ENCODE assay signal across 1 cellular context in the genomic region with DNA sequence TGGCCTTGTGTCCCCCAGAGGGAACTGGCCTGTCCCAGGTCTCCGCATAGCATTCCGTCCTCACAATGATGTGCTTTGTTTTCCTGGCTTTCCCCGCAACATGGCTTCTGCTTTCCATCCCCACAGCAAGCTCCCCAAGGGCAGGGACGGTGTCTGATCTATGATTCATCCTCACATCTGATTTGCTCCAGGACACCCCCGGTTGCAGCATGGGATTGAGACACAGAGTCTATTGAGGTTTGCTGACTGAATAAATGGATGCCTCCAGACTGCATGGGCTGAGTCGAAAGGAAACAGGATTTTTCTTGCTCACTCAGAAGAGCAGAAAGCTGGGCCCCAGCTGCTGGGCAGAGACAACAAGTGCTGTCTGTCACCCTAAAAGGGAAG.
TF ChIP-seq lines count a peak whose summit lies in the region.

No MANE protein-coding gene starts in this region.

TF ChIP-seq in H1, 55 proteins besides CTCF, POLR2A, EP300 and RAD21:
- TF ChIP-seq HDAC2 (IDR thresholded peaks at IDR 0.05; ENCODE audit: borderline replicate concordance in 1 of 2, low read depth in 2 of 2, low read length in 2 of 2): no peak
- TF ChIP-seq POU5F1 (IDR thresholded peaks at IDR 0.05; ENCODE audit: low read depth, low read length): no peak
- TF ChIP-seq, protein P1, sequence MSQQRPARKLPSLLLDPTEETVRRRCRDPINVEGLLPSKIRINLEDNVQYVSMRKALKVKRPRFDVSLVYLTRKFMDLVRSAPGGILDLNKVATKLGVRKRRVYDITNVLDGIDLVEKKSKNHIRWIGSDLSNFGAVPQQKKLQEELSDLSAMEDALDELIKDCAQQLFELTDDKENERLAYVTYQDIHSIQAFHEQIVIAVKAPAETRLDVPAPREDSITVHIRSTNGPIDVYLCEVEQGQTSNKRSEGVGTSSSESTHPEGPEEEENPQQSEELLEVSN (IDR thresholded peaks at IDR 0.05): no peak
- TF ChIP-seq, protein P2, sequence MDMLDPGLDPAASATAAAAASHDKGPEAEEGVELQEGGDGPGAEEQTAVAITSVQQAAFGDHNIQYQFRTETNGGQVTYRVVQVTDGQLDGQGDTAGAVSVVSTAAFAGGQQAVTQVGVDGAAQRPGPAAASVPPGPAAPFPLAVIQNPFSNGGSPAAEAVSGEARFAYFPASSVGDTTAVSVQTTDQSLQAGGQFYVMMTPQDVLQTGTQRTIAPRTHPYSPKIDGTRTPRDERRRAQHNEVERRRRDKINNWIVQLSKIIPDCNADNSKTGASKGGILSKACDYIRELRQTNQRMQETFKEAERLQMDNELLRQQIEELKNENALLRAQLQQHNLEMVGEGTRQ (IDR thresholded peaks at IDR 0.05; ENCODE audit: low read length): no peak
- TF ChIP-seq CBX8 (IDR thresholded peaks at IDR 0.05; ENCODE audit: borderline replicate concordance, low read depth, low read length): no peak
- TF ChIP-seq, protein P3, sequence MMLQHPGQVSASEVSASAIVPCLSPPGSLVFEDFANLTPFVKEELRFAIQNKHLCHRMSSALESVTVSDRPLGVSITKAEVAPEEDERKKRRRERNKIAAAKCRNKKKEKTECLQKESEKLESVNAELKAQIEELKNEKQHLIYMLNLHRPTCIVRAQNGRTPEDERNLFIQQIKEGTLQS (IDR thresholded peaks at IDR 0.05; ENCODE audit: insufficient read depth, low read depth, low read length): no peak
- no peak for TF ChIP-seq ASH2L (IDR thresholded peaks at IDR 0.05; ENCODE audit: low read length)
- TF ChIP-seq POLR2AphosphoS5 (IDR thresholded peaks at IDR 0.05; ENCODE audit: low read depth, low read length): no peak
- no peak for TF ChIP-seq SIX5 (IDR thresholded peaks at IDR 0.05; ENCODE audit: low read depth, low read length)
- no peak for TF ChIP-seq RBBP5 (IDR thresholded peaks at IDR 0.05; ENCODE audit: borderline replicate concordance, low read depth, low read length)
- no peak for TF ChIP-seq KDM1A (IDR thresholded peaks at IDR 0.05; ENCODE audit: borderline replicate concordance, low read length)
- no peak for TF ChIP-seq ZNF274 (IDR thresholded peaks at IDR 0.05; ENCODE audit: borderline replicate concordance, extremely low read depth, low read length)
- no peak for TF ChIP-seq EZH2 (IDR thresholded peaks at IDR 0.05; ENCODE audit: low read depth, low read length, severe bottlenecking)
- TF ChIP-seq TEAD4 (IDR thresholded peaks at IDR 0.05; ENCODE audit: low read depth, low read length): no peak
- TF ChIP-seq KDM4A (IDR thresholded peaks at IDR 0.05; ENCODE audit: low read depth, low read length, severe bottlenecking): no peak
- TF ChIP-seq, protein P4, sequence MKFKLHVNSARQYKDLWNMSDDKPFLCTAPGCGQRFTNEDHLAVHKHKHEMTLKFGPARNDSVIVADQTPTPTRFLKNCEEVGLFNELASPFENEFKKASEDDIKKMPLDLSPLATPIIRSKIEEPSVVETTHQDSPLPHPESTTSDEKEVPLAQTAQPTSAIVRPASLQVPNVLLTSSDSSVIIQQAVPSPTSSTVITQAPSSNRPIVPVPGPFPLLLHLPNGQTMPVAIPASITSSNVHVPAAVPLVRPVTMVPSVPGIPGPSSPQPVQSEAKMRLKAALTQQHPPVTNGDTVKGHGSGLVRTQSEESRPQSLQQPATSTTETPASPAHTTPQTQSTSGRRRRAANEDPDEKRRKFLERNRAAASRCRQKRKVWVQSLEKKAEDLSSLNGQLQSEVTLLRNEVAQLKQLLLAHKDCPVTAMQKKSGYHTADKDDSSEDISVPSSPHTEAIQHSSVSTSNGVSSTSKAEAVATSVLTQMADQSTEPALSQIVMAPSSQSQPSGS (IDR thresholded peaks at IDR 0.05; ENCODE audit: low read length): no peak
- no peak for TF ChIP-seq SAP30 (IDR thresholded peaks at IDR 0.05; ENCODE audit: insufficient read depth, insufficient replicate concordance, low read length)
- no peak for TF ChIP-seq CREB1 (IDR thresholded peaks at IDR 0.05)
- no peak for TF ChIP-seq SUZ12 (IDR thresholded peaks at IDR 0.05; ENCODE audit: low read length)
- TF ChIP-seq HDAC6 (IDR thresholded peaks at IDR 0.05; ENCODE audit: low read depth, low read length): no peak
TF ChIP-seq in H1: peak in this region for 0.
